ENCODE assay signal across 27 cellular contexts in genomic region chr2:56754627-56755026, GRCh38.
"Had no signal": no experiment of that assay in that cellular context is flagged by ENCODE, and none has a peak within 500 bp of the region (broad histone marks: within the 10 kb centered on the region; RNA-seq: fewer than 3 reads in every experiment).

No MANE protein-coding gene starts in this region.

- H3K27ac Mint-ChIP-seq: activated B cell treated with CpG ODN at 0.5 μM for 24 hours; activated CD4-positive, alpha-beta T cell treated with anti-CD3 and anti-CD28 coated beads, Interleukin-2, amount 10 ng/mL, durations not matched to agents 24 days and 14 days; activated CD8-positive, alpha-beta memory T cell treated with anti-CD3 and anti-CD28 coated beads, Interleukin-2, amount 10 ng/mL, durations not matched to agents 7 days and 5 days; activated naive CD4-positive, alpha-beta T cell treated with anti-CD3 and anti-CD28 coated beads, Interleukin-2, amount 50 U/mL, for 24 hours; activated T-cell treated with anti-CD3 and anti-CD28 coated beads, Interleukin-2, amount 50 U/mL, for 24 hours; activated T-helper 1 cell treated with anti-CD3 and anti-CD28 coated beads, Interleukin-12 subunit alpha, Interleukin-12 subunit beta, Interleukin-2, Interleukin-4 antibody, amounts not matched to agents 30 ng/mL and 10 ng/mL and 1 ng/mL, durations not matched to agents 14 hours and 24 hours and 36 hours; brain; T-cell had no signal

- ATAC-seq: activated CD8-positive, alpha-beta memory T cell treated with anti-CD3 and anti-CD28 coated beads, Interleukin-2, amount 10 ng/mL, durations not matched to agents 7 days and 5 days; T-cell had no signal

- H3K4me3 Mint-ChIP-seq: activated B cell treated with CpG ODN at 0.5 μM for 24 hours; activated CD4-positive, alpha-beta T cell treated with anti-CD3 and anti-CD28 coated beads, Interleukin-2, amount 10 ng/mL, durations not matched to agents 24 days and 14 days; activated CD8-positive, alpha-beta memory T cell treated with anti-CD3 and anti-CD28 coated beads, Interleukin-2, amount 10 ng/mL, durations not matched to agents 7 days and 5 days; activated naive CD4-positive, alpha-beta T cell treated with anti-CD3 and anti-CD28 coated beads, Interleukin-2, amount 50 U/mL, for 24 hours; activated T-cell treated with anti-CD3 and anti-CD28 coated beads, Interleukin-2, amount 50 U/mL, for 24 hours; activated T-helper 1 cell treated with anti-CD3 and anti-CD28 coated beads, Interleukin-12 subunit alpha, Interleukin-12 subunit beta, Interleukin-2, Interleukin-4 antibody, amounts not matched to agents 30 ng/mL and 10 ng/mL and 1 ng/mL, durations not matched to agents 14 hours and 24 hours and 36 hours; brain; T-cell had no signal

- H3K36me3 ChIP-seq: Peyer's patch had no signal

- H3K9me3 ChIP-seq: Peyer's patch had no signal

- H3K4me1 Mint-ChIP-seq: activated B cell treated with CpG ODN at 0.5 μM for 24 hours; activated CD4-positive, alpha-beta T cell treated with anti-CD3 and anti-CD28 coated beads, Interleukin-2, amount 10 ng/mL, durations not matched to agents 24 days and 14 days; activated CD8-positive, alpha-beta memory T cell treated with anti-CD3 and anti-CD28 coated beads, Interleukin-2, amount 10 ng/mL, durations not matched to agents 7 days and 5 days; activated naive CD4-positive, alpha-beta T cell treated with anti-CD3 and anti-CD28 coated beads, Interleukin-2, amount 50 U/mL, for 24 hours; brain; T-cell had no signal

- H3K27ac ChIP-seq: Peyer's patch had no signal

- H3K36me3 Mint-ChIP-seq: activated CD8-positive, alpha-beta memory T cell treated with anti-CD3 and anti-CD28 coated beads, Interleukin-2, amount 10 ng/mL, durations not matched to agents 7 days and 5 days; activated naive CD4-positive, alpha-beta T cell treated with anti-CD3 and anti-CD28 coated beads, Interleukin-2, amount 50 U/mL, for 24 hours; brain; T-cell had no signal

- H3K27me3 Mint-ChIP-seq: activated B cell treated with CpG ODN at 0.5 μM for 24 hours; activated CD4-positive, alpha-beta T cell treated with anti-CD3 and anti-CD28 coated beads, Interleukin-2, amount 10 ng/mL, durations not matched to agents 24 days and 14 days; activated CD8-positive, alpha-beta memory T cell treated with anti-CD3 and anti-CD28 coated beads, Interleukin-2, amount 10 ng/mL, durations not matched to agents 7 days and 5 days; activated naive CD4-positive, alpha-beta T cell treated with anti-CD3 and anti-CD28 coated beads, Interleukin-2, amount 50 U/mL, for 24 hours; activated T-cell treated with anti-CD3 and anti-CD28 coated beads, Interleukin-2, amount 50 U/mL, for 24 hours; T-cell had no signal

- H3K4me3 ChIP-seq: Peyer's patch had no signal

- H3K4me1 ChIP-seq: Peyer's patch had no signal

- H3K27me3 ChIP-seq: Peyer's patch had no signal

- DNase-seq: activated B cell treated with CpG ODN at 0.5 μM for 24 hours; activated CD4-positive, alpha-beta T cell treated with anti-CD3 and anti-CD28 coated beads for 1 hour; activated CD4-positive, alpha-beta T cell treated with anti-CD3 and anti-CD28 coated beads, Interleukin-2, amount 10 ng/mL, durations not matched to agents 24 days and 14 days; activated CD4-positive, alpha-beta T cell treated with anti-CD3 and anti-CD28 coated beads, Interleukin-2, amount 50 U/mL, for 48 hours; activated CD8-positive, alpha-beta memory T cell treated with anti-CD3 and anti-CD28 coated beads, Interleukin-2, amount 10 ng/mL, durations not matched to agents 7 days and 5 days; activated effector memory CD4-positive, alpha-beta T cell treated with Interleukin-2 at 50 U/mL for 16 hours; activated naive CD4-positive, alpha-beta T cell; activated T-cell treated with anti-CD3 and anti-CD28 coated beads, Interleukin-2, amount 50 U/mL, for 24 hours; amygdala; IMR-90; KBM-7; NCI-H1092; NCI-H1417; NCI-H1930; NCI-H2107; NCI-H2171 treated with DMSO at 0.1 percent for 48 hours; NCI-H226; NCI-H526; NCI-H774; Peyer's patch; SIG-M5; T-cell; T-helper 2 cell; T1000 had no signal

- H3K9me3 Mint-ChIP-seq: activated CD4-positive, alpha-beta T cell treated with anti-CD3 and anti-CD28 coated beads, Interleukin-2, amount 10 ng/mL, durations not matched to agents 24 days and 14 days had no signal
